ENCODE assay signal across 13 cellular contexts in the genomic region with DNA sequence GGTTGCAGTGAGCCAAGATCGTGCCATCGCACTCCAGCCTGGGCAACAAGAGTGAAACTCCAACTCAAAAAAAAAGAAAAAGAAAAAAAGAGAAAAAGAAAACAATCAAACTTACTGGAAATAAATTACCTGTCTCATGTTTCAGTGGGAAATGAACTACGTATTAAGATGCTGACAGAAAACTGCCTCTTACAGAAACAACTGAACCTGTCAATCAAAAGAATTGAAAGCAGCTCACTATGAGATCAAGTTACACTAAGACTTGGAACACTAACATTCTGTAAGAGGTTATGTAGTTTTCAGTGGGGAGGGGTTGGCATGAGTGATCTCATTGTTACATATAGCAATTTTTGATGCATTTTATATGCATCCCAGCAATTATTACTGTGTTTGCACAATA.
DNase-seq lines count a peak whose midpoint lies in the region; ATAC-seq lines count a peak whose summit lies in the region.
"Had no signal": no experiment of that assay in that cellular context is flagged by ENCODE, and none has a peak within 500 bp of the region (broad histone marks: within the 10 kb centered on the region; RNA-seq: fewer than 3 reads in every experiment).

No MANE protein-coding gene starts in this region.

- no peak for ATAC-seq in left lobe of liver

- peak; percentile 2 for DNase-seq in NCI-H82 (lab: John Stamatoyannopoulos, UW)
- DNase-seq in NCI-H82 treated with DMSO at 0.1 percent for 48 hours (lab: John Stamatoyannopoulos, UW; ENCODE audit: unreplicated experiment): no peak
- peak; percentile 91 for DNase-seq in NCI-H2171 treated with DMSO at 0.1 percent for 48 hours (lab: John Stamatoyannopoulos, UW)
- peak; percentile 53 for DNase-seq in iris pigment epithelial cell (ENCODE audit: low read depth)
- DNase-seq in activated CD4-positive, alpha-beta T cell treated with anti-CD3 and anti-CD28 coated beads, Interleukin-2, amount 50 U/mL, for 1 hour: no peak
- DNase-seq in NCI-H2227 (lab: John Stamatoyannopoulos, UW; ENCODE audit: unreplicated experiment): no peak
- no peak for DNase-seq in left lobe of liver (ENCODE audit: low spot score)
- DNase-seq: C1 segment of cervical spinal cord, GOT3, Karpas-422, NCI-H187 treated with DMSO at 0.1 percent for 48 hours, NCI-H524 treated with DMSO at 0.1 percent for 48 hours, SW 1271 had no signal

Comparison
In these comparisons a context has a peak if more than half of its experiments do, and no peak if none do; other contexts are left out.
1. DNase-seq: peak in NCI-H82 (single experiment), NCI-H2171 treated with DMSO at 0.1 percent for 48 hours (single experiment) and iris pigment epithelial cell (single experiment); none in NCI-H82 treated with DMSO at 0.1 percent for 48 hours (single experiment), activated CD4-positive, alpha-beta T cell treated with anti-CD3 and anti-CD28 coated beads, Interleukin-2, amount 50 U/mL, for 1 hour (single experiment), NCI-H2227 (single experiment) and left lobe of liver (single experiment).